9 cellular contexts compared by ENCODE assay signal in the genomic region with DNA sequence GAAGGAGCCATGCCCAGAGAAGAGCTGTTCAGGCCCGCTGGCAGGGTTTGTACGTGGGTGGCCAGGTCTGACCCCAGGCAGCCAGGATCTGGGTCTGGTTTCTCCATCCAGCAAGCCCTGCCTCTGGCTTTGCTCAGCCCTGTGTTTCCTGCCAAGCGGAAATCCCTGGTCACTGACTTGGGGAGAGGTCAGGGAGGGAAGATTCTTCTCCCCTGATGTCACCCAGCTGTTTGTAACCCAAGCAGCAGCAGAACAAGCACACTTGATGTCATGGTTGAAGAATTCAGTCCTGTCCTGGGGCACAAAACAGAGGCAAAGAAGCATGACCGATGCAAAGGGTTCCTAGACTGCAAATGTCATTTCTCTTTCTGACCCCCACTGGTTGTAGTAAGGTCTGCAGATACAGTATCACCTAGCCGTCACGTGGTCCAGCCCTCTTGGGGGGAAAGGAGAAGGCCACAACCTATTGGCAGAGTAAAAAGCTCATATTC.
DNase-seq lines count a peak whose midpoint lies in the region; ATAC-seq and TF ChIP-seq lines count a peak whose summit lies in the region.
"Had no signal": no experiment of that assay in that cellular context is flagged by ENCODE, and none has a peak within 500 bp of the region (broad histone marks: within the 10 kb centered on the region; RNA-seq: fewer than 3 reads in every experiment).

No MANE protein-coding gene starts in this region.

- no peak overlapping the region for H3K4me2 ChIP-seq in Karpas-422 (ENCODE audit: low read depth, low read length, poor library complexity, severe bottlenecking)

- no peaks in the 10 kb centered on the region for H3K9me3 ChIP-seq in Karpas-422 (ENCODE audit: low read length)
- H3K9me3 ChIP-seq in endodermal cell (ENCODE audit: control insufficient read depth, low read length): no peaks in the 10 kb centered on the region
- no peaks in the 10 kb centered on the region for H3K9me3 ChIP-seq in mesodermal cell (ENCODE audit: control insufficient read depth, low read length)

- H3K9me3 Mint-ChIP-seq in endodermal cell: no peaks in the 10 kb centered on the region
- no peaks in the 10 kb centered on the region for H3K9me3 Mint-ChIP-seq in T-helper 2 cell treated with Interferon-gamma antibody and Interleukin-4, amounts not matched to agents 5 μg/mL and 100 μg/mL, for 36 hours
- H3K9me3 Mint-ChIP-seq: dendritic cell treated with granulocyte-macrophage colony-stimulating factor and Interleukin-4, amounts not matched to agents 40 ng/mL and 50 ng/mL, for 4 days had no signal

- H3K27me3 Mint-ChIP-seq in endodermal cell (ENCODE audit: insufficient read depth): no peaks in the 10 kb centered on the region
- no peaks in the 10 kb centered on the region for H3K27me3 Mint-ChIP-seq in T-helper 2 cell treated with Interferon-gamma antibody and Interleukin-4, amounts not matched to agents 5 μg/mL and 100 μg/mL, for 36 hours (ENCODE audit: low read depth)

- H3K4me1 ChIP-seq in Karpas-422 (ENCODE audit: low read length) (peaks cover 14% of the 10 kb centered on the region), endodermal cell (ENCODE audit: control insufficient read depth, insufficient read depth, low read length) (peaks cover 37% of the 10 kb centered on the region), mesodermal cell (ENCODE audit: control insufficient read depth, insufficient read depth, low read length, poor library complexity, severe bottlenecking) (peaks cover 76% of the 10 kb centered on the region)

- H3K79me2 ChIP-seq in Karpas-422 (ENCODE audit: low read length): no peaks in the 10 kb centered on the region

- H2AFZ ChIP-seq in Karpas-422 (ENCODE audit: low read length): no peak overlapping the region

- no peak overlapping the region for H3K4me3 Mint-ChIP-seq in endodermal cell
- no peak overlapping the region for H3K4me3 Mint-ChIP-seq in T-helper 2 cell treated with Interferon-gamma antibody and Interleukin-4, amounts not matched to agents 5 μg/mL and 100 μg/mL, for 36 hours
- H3K4me3 Mint-ChIP-seq: dendritic cell treated with granulocyte-macrophage colony-stimulating factor and Interleukin-4, amounts not matched to agents 40 ng/mL and 50 ng/mL, for 4 days had no signal

- H3K27ac Mint-ChIP-seq in endodermal cell: peak overlapping the region; percentile 91
- H3K27ac Mint-ChIP-seq in T-helper 2 cell treated with Interferon-gamma antibody and Interleukin-4, amounts not matched to agents 5 μg/mL and 100 μg/mL, for 36 hours: no peak overlapping the region
- H3K27ac Mint-ChIP-seq: dendritic cell treated with granulocyte-macrophage colony-stimulating factor and Interleukin-4, amounts not matched to agents 40 ng/mL and 50 ng/mL, for 4 days had no signal

- peak; percentile 74 for DNase-seq in Karpas-422
- DNase-seq in endodermal cell: peak; percentile 82
- no peak for DNase-seq in T-helper 2 cell treated with Interferon-gamma antibody and Interleukin-4, amounts not matched to agents 5 μg/mL and 100 μg/mL, for 36 hours (ENCODE audit: low spot score)
- no peak for DNase-seq in pons (ENCODE audit: low spot score)
- DNase-seq in NOMO-1 treated with DMSO at 0.1 percent for 48 hours (lab: John Stamatoyannopoulos, UW; ENCODE audit: unreplicated experiment): no peak
- DNase-seq: NCI-H1048 had no signal

- peak; percentile 14 for TF ChIP-seq CTCF in endodermal cell (conservative IDR thresholded peaks at IDR 0.05)

- H3K9ac ChIP-seq in Karpas-422 (ENCODE audit: low read length): no peak overlapping the region
- no peak overlapping the region for H3K9ac ChIP-seq in endodermal cell (ENCODE audit: extremely low read depth, low read length, poor library complexity, severe bottlenecking)

- H3K4me1 Mint-ChIP-seq in endodermal cell: peaks cover 45% of the 10 kb centered on the region
- H3K4me1 Mint-ChIP-seq in T-helper 2 cell treated with Interferon-gamma antibody and Interleukin-4, amounts not matched to agents 5 μg/mL and 100 μg/mL, for 36 hours (ENCODE audit: low read depth): peaks cover 2% of the 10 kb centered on the region

- H3K36me3 ChIP-seq in Karpas-422 (ENCODE audit: insufficient read depth, low read length) (no peaks in the 10 kb centered on the region), endodermal cell (ENCODE audit: control insufficient read depth, insufficient read depth, low read length) (no peaks in the 10 kb centered on the region), mesodermal cell (ENCODE audit: control insufficient read depth, insufficient read depth, low read length) (no peaks in the 10 kb centered on the region)

- WGBS in endodermal cell (ENCODE audit: insufficient coverage in 1 of 2, insufficient read length in 1 of 2), 2 experiments: 38 to 79% methylated on average over 6 of the region's 6 CpGs
- whole genome bisulfite sequencing in mesodermal cell (ENCODE audit: insufficient coverage in 2 of 2), 2 experiments: 36% methylated on average over 6 of the region's 6 CpGs

- H3K27me3 ChIP-seq in Karpas-422 (ENCODE audit: low read length) (no peaks in the 10 kb centered on the region), endodermal cell (ENCODE audit: control insufficient read depth, insufficient read depth, low read length, poor library complexity, severe bottlenecking) (no peaks in the 10 kb centered on the region)

- H3K27ac ChIP-seq in Karpas-422 (ENCODE audit: low read length): no peak overlapping the region
- peak overlapping the region; percentile 39 for H3K27ac ChIP-seq in endodermal cell (ENCODE audit: low read depth, low read length)
- H3K27ac ChIP-seq in mesodermal cell (ENCODE audit: low read depth, low read length, severe bottlenecking): peak overlapping the region; percentile 98

- no peak for ATAC-seq in HG03159 (IDR thresholded peaks at IDR 0.05; ENCODE audit: unreplicated experiment)

- no peaks in the 10 kb centered on the region for H3K9me2 ChIP-seq in Karpas-422 (replicated peaks; ENCODE audit: insufficient read depth, low read length)

- H4K20me1 ChIP-seq in Karpas-422 (ENCODE audit: insufficient read depth, low read depth, low read length): 0 out of 2 replicates have a peak, but pooled peaks cover 11% of the 10 kb centered on the region

- no peaks in the 10 kb centered on the region for H3K36me3 Mint-ChIP-seq in endodermal cell (ENCODE audit: low read depth)
- H3K36me3 Mint-ChIP-seq in T-helper 2 cell treated with Interferon-gamma antibody and Interleukin-4, amounts not matched to agents 5 μg/mL and 100 μg/mL, for 36 hours (ENCODE audit: low read depth): no peaks in the 10 kb centered on the region

- H3K4me3 ChIP-seq in Karpas-422 (ENCODE audit: low read length): no peak overlapping the region
- no peak overlapping the region for H3K4me3 ChIP-seq in endodermal cell (ENCODE audit: low read length)
- H3K4me3 ChIP-seq in mesodermal cell (ENCODE audit: extremely low read depth, insufficient read depth, low read length, poor library complexity, severe bottlenecking): no peak overlapping the region

Comparison
In these comparisons a context has a peak if more than half of its experiments do, and no peak if none do; other contexts are left out.
1. DNase-seq: peak in Karpas-422 (single experiment) and endodermal cell (single experiment); none in T-helper 2 cell treated with Interferon-gamma antibody and Interleukin-4, amounts not matched to agents 5 μg/mL and 100 μg/mL, for 36 hours (single experiment), pons (single experiment) and NOMO-1 treated with DMSO at 0.1 percent for 48 hours (single experiment).